In the genomic region with DNA sequence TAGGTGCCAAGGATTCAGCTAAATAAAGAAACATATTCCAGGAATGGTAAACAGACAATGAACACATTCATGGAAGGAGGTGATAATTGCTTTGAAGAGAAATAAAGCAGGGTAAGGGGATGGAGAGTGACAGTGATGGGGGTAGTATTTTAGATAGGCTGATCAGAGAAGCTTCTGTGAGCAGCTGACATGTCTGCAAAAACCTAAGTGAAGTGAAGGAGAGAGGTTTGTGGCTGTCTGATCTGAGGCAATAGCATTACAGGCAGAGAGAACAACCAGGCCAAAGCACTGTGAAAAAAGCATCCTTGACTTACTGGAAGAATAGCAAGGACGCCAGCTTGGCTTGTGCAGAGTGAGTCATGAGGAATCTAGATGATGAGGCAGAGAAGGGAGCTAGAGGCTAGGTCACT, we compare ENCODE assay signal across 12 cellular contexts.
DNase-seq lines count a peak whose midpoint lies in the region; ATAC-seq and TF ChIP-seq lines count a peak whose summit lies in the region.
"Had no signal": no experiment of that assay in that cellular context is flagged by ENCODE, and none has a peak within 500 bp of the region (broad histone marks: within the 10 kb centered on the region; RNA-seq: fewer than 3 reads in every experiment).

No MANE protein-coding gene starts in this region.

- DNase-seq in HCEC 1CT: peak; percentile 55
- DNase-seq in cerebellar cortex (ENCODE audit: low spot score): peak; percentile 31
- peak; percentile 17 for DNase-seq in hepatocyte (ENCODE audit: low spot score)
- DNase-seq in superior temporal gyrus (ENCODE audit: extremely low spot score): peak; percentile 43
- DNase-seq in stimulated activated CD4-positive, alpha-beta T cell treated with anti-CD3 and anti-CD28 coated beads, Interleukin-4, amount 100 ng/mL, for 24 hours: no peak
- no peak for DNase-seq in putamen (ENCODE audit: low spot score)
- no peak for DNase-seq in occipital lobe (lab: John Stamatoyannopoulos, UW)
- DNase-seq: NCI-H1048; NCI-H524; stimulated activated CD4-positive, alpha-beta T cell treated with anti-CD3 and anti-CD28 coated beads, Interleukin-2, amount 100 ng/mL, for 48 hours; stimulated activated naive CD8-positive, alpha-beta T cell treated with anti-CD3 and anti-CD28 coated beads, Interleukin-15, Interleukin-2, amounts not matched to agents 100 U/mL and 50 U/mL, for 24 hours had no signal

- no peaks in the 10 kb centered on the region for H3K9me3 ChIP-seq in hepatocyte (ENCODE audit: low read depth)

- no peak overlapping the region for H3K27ac ChIP-seq in hepatocyte

- no peaks in the 10 kb centered on the region for H3K9me2 ChIP-seq in hepatocyte (replicated peaks; ENCODE audit: insufficient read depth)

- no peaks in the 10 kb centered on the region for H3K36me3 ChIP-seq in hepatocyte (replicated peaks; ENCODE audit: insufficient read depth, low read depth)

- no peak for TF ChIP-seq CTCF in hepatocyte (IDR thresholded peaks at IDR 0.05; ENCODE audit: poor library complexity)

- WGBS in hepatocyte (ENCODE audit: low lambda C conversion rate, missing lambda C conversion rate): 54% methylated on average over 1 of the region's 1 CpG

- H3K79me2 ChIP-seq in hepatocyte: no peaks in the 10 kb centered on the region

- H4K20me1 ChIP-seq in hepatocyte (ENCODE audit: insufficient read depth, poor library complexity, severe bottlenecking): no peaks in the 10 kb centered on the region

- H3K4me2 ChIP-seq in hepatocyte: no peak overlapping the region

- no peaks in the 10 kb centered on the region for H3K27me3 ChIP-seq in hepatocyte

- no peak overlapping the region for H2AFZ ChIP-seq in hepatocyte

- ATAC-seq in GM18519 (IDR thresholded peaks at IDR 0.05; ENCODE audit: low FRiP score, unreplicated experiment): no peak
- ATAC-seq: stimulated activated naive CD8-positive, alpha-beta T cell treated with anti-CD3 and anti-CD28 coated beads, Interleukin-15, Interleukin-2, amounts not matched to agents 100 U/mL and 50 U/mL, for 24 hours had no signal

- H3K4me3 ChIP-seq in hepatocyte: no peak overlapping the region

- H3K4me1 ChIP-seq in hepatocyte (ENCODE audit: insufficient read depth): no peaks in the 10 kb centered on the region

Comparison
In these comparisons a context has a peak if more than half of its experiments do, and no peak if none do; other contexts are left out.
1. DNase-seq: peak in HCEC 1CT (single experiment), cerebellar cortex (single experiment), hepatocyte (single experiment) and superior temporal gyrus (single experiment); none in stimulated activated CD4-positive, alpha-beta T cell treated with anti-CD3 and anti-CD28 coated beads, Interleukin-4, amount 100 ng/mL, for 24 hours (single experiment), putamen (single experiment) and occipital lobe (single experiment).